Comparison of ENCODE assay signal across 1 cellular context in the genomic region with DNA sequence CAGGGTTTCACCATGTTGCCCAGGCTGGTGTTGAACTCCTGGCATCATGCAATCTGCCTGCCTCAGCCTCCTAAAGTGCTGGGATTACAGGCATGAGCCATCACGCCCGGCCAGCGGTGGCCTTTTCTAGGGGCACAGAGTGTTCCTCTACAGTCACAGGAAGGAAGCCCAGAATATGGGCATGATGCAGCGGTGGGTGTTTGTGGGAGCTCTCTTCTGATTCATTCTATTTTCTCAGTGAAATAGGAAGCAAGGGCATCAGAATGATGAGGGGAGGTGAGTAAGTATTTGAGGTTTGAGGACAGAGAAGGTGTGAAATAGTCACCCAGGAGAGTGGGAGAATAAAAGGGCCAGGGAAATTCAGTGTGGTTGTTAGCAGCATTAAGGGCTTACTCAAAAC.
TF ChIP-seq lines count a peak whose summit lies in the region.

No MANE protein-coding gene starts in this region.

TF ChIP-seq in SK-N-SH treated with all-trans-retinoic acid at 6 μM for 48 hours, 23 proteins besides CTCF, POLR2A, EP300 and RAD21 (continued from another document):
- TF ChIP-seq, protein P1, sequence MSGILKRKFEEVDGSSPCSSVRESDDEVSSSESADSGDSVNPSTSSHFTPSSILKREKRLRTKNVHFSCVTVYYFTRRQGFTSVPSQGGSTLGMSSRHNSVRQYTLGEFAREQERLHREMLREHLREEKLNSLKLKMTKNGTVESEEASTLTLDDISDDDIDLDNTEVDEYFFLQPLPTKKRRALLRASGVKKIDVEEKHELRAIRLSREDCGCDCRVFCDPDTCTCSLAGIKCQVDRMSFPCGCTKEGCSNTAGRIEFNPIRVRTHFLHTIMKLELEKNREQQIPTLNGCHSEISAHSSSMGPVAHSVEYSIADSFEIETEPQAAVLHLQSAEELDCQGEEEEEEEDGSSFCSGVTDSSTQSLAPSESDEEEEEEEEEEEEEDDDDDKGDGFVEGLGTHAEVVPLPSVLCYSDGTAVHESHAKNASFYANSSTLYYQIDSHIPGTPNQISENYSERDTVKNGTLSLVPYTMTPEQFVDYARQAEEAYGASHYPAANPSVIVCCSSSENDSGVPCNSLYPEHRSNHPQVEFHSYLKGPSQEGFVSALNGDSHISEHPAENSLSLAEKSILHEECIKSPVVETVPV (CRISPR knock-in tag; IDR thresholded peaks at IDR 0.05) = no peak
TF ChIP-seq in SK-N-SH treated with all-trans-retinoic acid at 6 μM for 48 hours: peak in this region for 0.
